Comparison of ENCODE assay signal across 1 cellular context in genomic region chr3:98787181-98787580, GRCh38.
TF ChIP-seq lines count a peak whose summit lies in the region.

No MANE protein-coding gene starts in this region.

TF ChIP-seq in liver, 16 proteins besides CTCF, POLR2A, EP300 and RAD21 (continued from another document):
- TF ChIP-seq REST (IDR thresholded peaks at IDR 0.05) (no peak), SP1 (IDR thresholded peaks at IDR 0.05) (no peak), MAX (IDR thresholded peaks at IDR 0.05) (no peak), JUND (IDR thresholded peaks at IDR 0.05) (no peak), GABPA (IDR thresholded peaks at IDR 0.05 in 1 of 2, conservative IDR thresholded peaks at IDR 0.05 in 1 of 2) (no peak), HNF4G (IDR thresholded peaks at IDR 0.05) (no peak)
TF ChIP-seq in liver: peak in this region for 0.
